6 cellular contexts compared by ENCODE assay signal in genomic region chr2:73119611-73120239, GRCh38. TPM values are rescaled to one million over a fixed set of nuclear protein-coding genes. Genes with fewer than 3 reads are reported as not detected.
DNase-seq lines count a peak whose midpoint lies in the region; ATAC-seq and TF ChIP-seq lines count a peak whose summit lies in the region.
"Not testable (repeated sequence)": the region's sequence is repeated elsewhere in the genome, so short reads cannot be mapped to it uniquely, and the experiment has no call there.

No MANE protein-coding gene starts in this region.

- H3K27ac ChIP-seq in endodermal cell (ENCODE audit: low read depth, low read length), result not testable (repeated sequence)
- peak overlapping the region; percentile 48 for H3K27ac ChIP-seq in hepatocyte

- H3K9me3 ChIP-seq in endodermal cell (ENCODE audit: control insufficient read depth, low read length); hepatocyte (ENCODE audit: low read depth): not testable (repeated sequence)

- not testable (repeated sequence) for H3K4me3 ChIP-seq in endodermal cell (ENCODE audit: low read length); hepatocyte

- H4K20me1 ChIP-seq in hepatocyte (ENCODE audit: insufficient read depth, poor library complexity, severe bottlenecking), result not testable (repeated sequence)

- WGBS in endodermal cell (ENCODE audit: insufficient coverage in 1 of 2, insufficient read length in 1 of 2), 2 experiments, result 83 to 87% methylated on average over 8 to 11 of the region's 11 CpGs
- WGBS in hepatocyte (ENCODE audit: low lambda C conversion rate, missing lambda C conversion rate), result 45% methylated on average over 11 of the region's 11 CpGs

- not testable (repeated sequence) for H3K9me2 ChIP-seq in hepatocyte (replicated peaks; ENCODE audit: insufficient read depth)

- H2AFZ ChIP-seq in hepatocyte, result not testable (repeated sequence)

- H3K4me1 ChIP-seq in endodermal cell (ENCODE audit: control insufficient read depth, insufficient read depth, low read length); hepatocyte (ENCODE audit: insufficient read depth): not testable (repeated sequence)

- H3K79me2 ChIP-seq in hepatocyte, result not testable (repeated sequence)

- H3K27me3 ChIP-seq in endodermal cell (ENCODE audit: control insufficient read depth, insufficient read depth, low read length, poor library complexity, severe bottlenecking); hepatocyte: not testable (repeated sequence)

- TF ChIP-seq CTCF in endodermal cell (conservative IDR thresholded peaks at IDR 0.05); hepatocyte (IDR thresholded peaks at IDR 0.05; ENCODE audit: poor library complexity); mesothelial cell of epicardium (IDR thresholded peaks at IDR 0.05; ENCODE audit: unreplicated experiment); progenitor cell of endocrine pancreas (IDR thresholded peaks at IDR 0.05; ENCODE audit: unreplicated experiment); type B pancreatic cell (conservative IDR thresholded peaks at IDR 0.05): not testable (repeated sequence)

- not testable (repeated sequence) for H3K9ac ChIP-seq in endodermal cell (ENCODE audit: extremely low read depth, low read length, poor library complexity, severe bottlenecking)

- H3K27me3 Mint-ChIP-seq in endodermal cell (ENCODE audit: insufficient read depth), result peaks cover 19% of the 10 kb centered on the region
- H3K27me3 Mint-ChIP-seq in mesothelial cell of epicardium (ENCODE audit: low read depth), result peaks cover 14% of the 10 kb centered on the region
- not testable (repeated sequence) for H3K27me3 Mint-ChIP-seq in progenitor cell of endocrine pancreas
- H3K27me3 Mint-ChIP-seq in type B pancreatic cell, result peaks cover 16% of the 10 kb centered on the region

- H3K4me2 ChIP-seq in hepatocyte, result peak overlapping the region; percentile 39

- peaks cover 17% of the 10 kb centered on the region for H3K4me1 Mint-ChIP-seq in endodermal cell
- H3K4me1 Mint-ChIP-seq in mesothelial cell of epicardium; type B pancreatic cell (ENCODE audit: unreplicated experiment): not testable (repeated sequence)
- peaks cover 18% of the 10 kb centered on the region for H3K4me1 Mint-ChIP-seq in progenitor cell of endocrine pancreas (ENCODE audit: low read depth)

- H3K36me3 Mint-ChIP-seq in endodermal cell (ENCODE audit: low read depth); mesothelial cell of epicardium; progenitor cell of endocrine pancreas (ENCODE audit: insufficient read depth); type B pancreatic cell: not testable (repeated sequence)

- not testable (repeated sequence) for DNase-seq in endodermal cell; hepatocyte (ENCODE audit: low spot score); mesothelial cell of epicardium (ENCODE audit: low spot score in 2 of 2, unreplicated experiment in 2 of 2); progenitor cell of endocrine pancreas (ENCODE audit: low spot score, unreplicated experiment)
- peak; percentile 15 for DNase-seq in left lobe of liver (ENCODE audit: low spot score)
- peak; percentile 24 for DNase-seq in type B pancreatic cell (ENCODE audit: extremely low spot score, unreplicated experiment)

- H3K4me3 Mint-ChIP-seq in endodermal cell, mesothelial cell of epicardium, type B pancreatic cell: not testable (repeated sequence)
- H3K4me3 Mint-ChIP-seq in progenitor cell of endocrine pancreas (ENCODE audit: low read depth), result peak overlapping the region; percentile 31

- H3K36me3 ChIP-seq in endodermal cell (ENCODE audit: control insufficient read depth, insufficient read depth, low read length); hepatocyte (replicated peaks; ENCODE audit: insufficient read depth, low read depth): not testable (repeated sequence)

- H3K9me3 Mint-ChIP-seq in endodermal cell; mesothelial cell of epicardium; progenitor cell of endocrine pancreas (ENCODE audit: low read depth); type B pancreatic cell: not testable (repeated sequence)

- H3K27ac Mint-ChIP-seq in endodermal cell (peak overlapping the region; percentile 78), mesothelial cell of epicardium (peak overlapping the region; percentile 44), progenitor cell of endocrine pancreas (peak overlapping the region; percentile 99)
- H3K27ac Mint-ChIP-seq in type B pancreatic cell, result not testable (repeated sequence)

- ATAC-seq in left lobe of liver, result not testable (repeated sequence)

RNA-seq across cellular contexts. Expression of gene RAB11FIP5, which starts 7.0 kb away (rescaled TPM):
- total RNA-seq in endodermal cell (10 to 100 TPM; 12.1 to 17.3 TPM), hepatocyte (33.7 and 34.7 TPM in 2 replicates), left lobe of liver (6.0 TPM), mesothelial cell of epicardium (23.3 to 25.4 TPM (median 25.1 TPM) in 3 replicates), progenitor cell of endocrine pancreas (22.0 and 23.5 TPM in 2 replicates), type B pancreatic cell (ENCODE audit: low replicate concordance) (18.7 and 22.6 TPM in 2 replicates)
- polyA plus RNA-seq in endodermal cell (2013, experiment 1 of 2), result 6.5 TPM
- 5.5 TPM for polyA plus RNA-seq in endodermal cell (2013, experiment 2 of 2)
- polyA plus RNA-seq in hepatocyte, result 31.1 and 33.5 TPM in 2 replicates

RNA-seq across cellular contexts. Expression of gene SFXN5, which starts 48.2 kb away (rescaled TPM):
- total RNA-seq in endodermal cell (10 to 100 TPM; 30.7 to 32.8 TPM), hepatocyte (25.7 and 34.6 TPM in 2 replicates), left lobe of liver (80.1 TPM), mesothelial cell of epicardium (18.8 to 20.2 TPM (median 18.9 TPM) in 3 replicates), progenitor cell of endocrine pancreas (33.1 and 36.0 TPM in 2 replicates), type B pancreatic cell (ENCODE audit: low replicate concordance) (15.0 and 27.3 TPM in 2 replicates)
- 10.0 TPM for polyA plus RNA-seq in endodermal cell (2013, experiment 1 of 2)
- polyA plus RNA-seq in endodermal cell (2013, experiment 2 of 2), result 13.1 TPM
- polyA plus RNA-seq in hepatocyte, result 25.8 and 26.1 TPM in 2 replicates
